Comparison of ENCODE assay signal across 8 cellular contexts in genomic region chr18:11518788-11519685, GRCh38.
DNase-seq lines count a peak whose midpoint lies in the region; ATAC-seq and TF ChIP-seq lines count a peak whose summit lies in the region.

No MANE protein-coding gene starts in this region.

- no peak overlapping the region for H3K4me3 ChIP-seq in ovary

- no peaks in the 10 kb centered on the region for H3K36me3 Mint-ChIP-seq in activated naive CD8-positive, alpha-beta T cell treated with anti-CD3 and anti-CD28 coated beads for 36 hours
- no peaks in the 10 kb centered on the region for H3K36me3 Mint-ChIP-seq in stimulated activated effector memory CD8-positive, alpha-beta T cell treated with anti-CD3 and anti-CD28 coated beads, Interleukin-12 subunit alpha, Interleukin-12 subunit beta, amount 100 ng/mL, for 72 hours

- TF ChIP-seq EP300 in ovary (IDR thresholded peaks at IDR 0.05) = no peak

- H3K27me3 ChIP-seq in ovary = no peaks in the 10 kb centered on the region

- 37 to 60% (median 47%) methylated on average over 24 of the region's 24 CpGs for WGBS in ovary, 3 donors

- H3K27ac Mint-ChIP-seq in activated naive CD8-positive, alpha-beta T cell treated with anti-CD3 and anti-CD28 coated beads for 36 hours = no peak overlapping the region
- no peak overlapping the region for H3K27ac Mint-ChIP-seq in stimulated activated effector memory CD8-positive, alpha-beta T cell treated with anti-CD3 and anti-CD28 coated beads, Interleukin-12 subunit alpha, Interleukin-12 subunit beta, amount 100 ng/mL, for 72 hours

- peaks cover 1% of the 10 kb centered on the region for H3K9me3 Mint-ChIP-seq in activated naive CD8-positive, alpha-beta T cell treated with anti-CD3 and anti-CD28 coated beads for 36 hours
- no peaks in the 10 kb centered on the region for H3K9me3 Mint-ChIP-seq in stimulated activated effector memory CD8-positive, alpha-beta T cell treated with anti-CD3 and anti-CD28 coated beads, Interleukin-12 subunit alpha, Interleukin-12 subunit beta, amount 100 ng/mL, for 72 hours

- peak; percentile 90 for ATAC-seq in GM19035 (IDR thresholded peaks at IDR 0.05; ENCODE audit: unreplicated experiment)
- peak; percentile 77 for ATAC-seq in HG03196 (IDR thresholded peaks at IDR 0.05; ENCODE audit: unreplicated experiment)
- ATAC-seq in stimulated activated effector memory CD8-positive, alpha-beta T cell treated with anti-CD3 and anti-CD28 coated beads, Interleukin-12 subunit alpha, Interleukin-12 subunit beta, amount 100 ng/mL, for 72 hours = peak; percentile 56

- peaks cover 3% of the 10 kb centered on the region for H3K27me3 Mint-ChIP-seq in activated naive CD8-positive, alpha-beta T cell treated with anti-CD3 and anti-CD28 coated beads for 36 hours

- intact Hi-C loops in ovary (cut with DNase I) = no loop called here

- H3K4me1 ChIP-seq in ovary (ENCODE audit: insufficient read depth) = no peaks in the 10 kb centered on the region

- no peak overlapping the region for H3K4me3 Mint-ChIP-seq in activated naive CD8-positive, alpha-beta T cell treated with anti-CD3 and anti-CD28 coated beads for 36 hours
- no peak overlapping the region for H3K4me3 Mint-ChIP-seq in stimulated activated effector memory CD8-positive, alpha-beta T cell treated with anti-CD3 and anti-CD28 coated beads, Interleukin-12 subunit alpha, Interleukin-12 subunit beta, amount 100 ng/mL, for 72 hours

- no peaks in the 10 kb centered on the region for H3K4me1 Mint-ChIP-seq in activated naive CD8-positive, alpha-beta T cell treated with anti-CD3 and anti-CD28 coated beads for 36 hours
- no peaks in the 10 kb centered on the region for H3K4me1 Mint-ChIP-seq in stimulated activated effector memory CD8-positive, alpha-beta T cell treated with anti-CD3 and anti-CD28 coated beads, Interleukin-12 subunit alpha, Interleukin-12 subunit beta, amount 100 ng/mL, for 72 hours

- TF ChIP-seq POLR2A in ovary (IDR thresholded peaks at IDR 0.05) = no peak

- H3K9me3 ChIP-seq in ovary = no peaks in the 10 kb centered on the region

- DNase-seq in D341Med (ENCODE audit: low spot score) (peak; percentile 67), NCI-H82 treated with DMSO at 0.1 percent for 48 hours (lab: John Stamatoyannopoulos, UW; ENCODE audit: unreplicated experiment) (peak; percentile 13), iPS-NIHi11 (ENCODE audit: low spot score) (peak; percentile 87), ovary (no peak)
- DNase-seq in activated naive CD8-positive, alpha-beta T cell treated with anti-CD3 and anti-CD28 coated beads for 36 hours = peak; percentile 44
- peak in 1 of 2 donors; percentile 58 for DNase-seq in stimulated activated effector memory CD8-positive, alpha-beta T cell treated with anti-CD3 and anti-CD28 coated beads, Interleukin-12 subunit alpha, Interleukin-12 subunit beta, amount 100 ng/mL, for 72 hours (ENCODE audit: low spot score in 2 of 2)

- H3K27ac ChIP-seq in ovary = no peak overlapping the region

- H3K36me3 ChIP-seq in ovary = no peaks in the 10 kb centered on the region

- TF ChIP-seq CTCF in ovary (IDR thresholded peaks at IDR 0.05) = no peak

Comparison
In these comparisons a context has a peak if more than half of its experiments do, and no peak if none do; other contexts are left out.
1. DNase-seq: peak in D341Med (single experiment), NCI-H82 treated with DMSO at 0.1 percent for 48 hours (single experiment), activated naive CD8-positive, alpha-beta T cell treated with anti-CD3 and anti-CD28 coated beads for 36 hours (single experiment) and iPS-NIHi11 (single experiment); none in ovary (0 of 5).
2. Peak in every context shown above with its lines, with median percentiles within 50 percentile points of each other: ATAC-seq.